In the genomic region with DNA sequence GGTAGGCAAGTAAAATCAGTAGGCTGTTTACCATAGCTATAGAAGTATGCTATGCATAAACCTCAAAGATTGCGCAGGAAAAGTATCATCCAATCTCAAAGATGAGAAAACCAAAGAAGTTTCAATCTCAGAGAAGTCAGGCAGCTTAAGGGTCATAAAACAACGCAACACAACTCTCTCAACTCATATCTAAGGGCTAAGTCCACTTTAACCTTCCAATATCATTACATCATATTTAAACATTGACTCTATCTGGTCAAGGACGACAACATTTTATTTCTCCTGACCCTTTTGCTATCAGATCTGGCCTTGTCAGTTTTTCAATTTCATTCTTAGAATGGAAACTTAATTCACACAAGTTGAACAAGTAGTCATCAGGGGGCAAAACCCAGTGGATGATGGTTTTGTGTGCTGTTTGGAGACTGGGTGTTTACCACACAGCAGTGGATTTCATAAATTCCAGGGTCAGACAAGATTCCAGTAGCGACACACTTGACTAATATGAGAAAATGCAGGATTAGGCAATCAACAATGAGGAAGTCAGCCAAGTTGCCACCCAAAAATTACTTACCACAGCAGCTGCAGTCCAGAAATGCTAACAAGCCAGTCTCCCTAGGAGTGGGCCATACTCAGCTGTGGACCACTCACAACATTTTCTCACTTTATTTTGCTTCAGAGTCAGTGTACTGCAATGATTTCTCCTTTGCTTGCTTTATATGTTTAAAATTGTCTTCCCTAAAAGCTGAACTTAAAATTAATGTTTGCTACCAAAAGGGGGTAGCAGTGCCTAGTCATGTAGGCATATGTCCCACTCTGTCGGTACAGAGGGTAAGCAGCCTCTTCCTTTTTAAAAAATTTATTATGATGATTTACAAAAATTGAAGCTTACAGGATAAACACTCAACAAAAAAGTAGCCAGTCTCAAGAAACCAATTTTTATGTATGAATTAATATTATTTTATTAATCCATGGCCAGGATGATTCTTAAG, we compare ENCODE assay signal across 8 cellular contexts.
DNase-seq lines count a peak whose midpoint lies in the region; ATAC-seq, FAIRE-seq and TF ChIP-seq lines count a peak whose summit lies in the region.
"Not testable (repeated sequence)": the region's sequence is repeated elsewhere in the genome, so short reads cannot be mapped to it uniquely, and the experiment has no call there.

No MANE protein-coding gene starts in this region.

- H3K4me3 ChIP-seq in RWPE2 (ENCODE audit: severe bottlenecking); heart right ventricle; lower lobe of right lung; pancreas; upper lobe of left lung: not testable (repeated sequence)

- not testable (repeated sequence) for TF ChIP-seq CTCF in RWPE2 (IDR thresholded peaks at IDR 0.05; ENCODE audit: poor library complexity, severe bottlenecking); heart right ventricle (IDR thresholded peaks at IDR 0.05); lower lobe of right lung (IDR thresholded peaks at IDR 0.05); pancreas (IDR thresholded peaks at IDR 0.05); upper lobe of left lung (IDR thresholded peaks at IDR 0.05)

- not testable (repeated sequence) for DNase-seq in H54 (ENCODE audit: insufficient read length, low spot score); RWPE2 (ENCODE audit: low spot score); heart right ventricle; left colon; lower lobe of right lung; pancreas; upper lobe of left lung

- FAIRE-seq in H54 (lab: Jason Lieb, UNC): peak; percentile 85
- FAIRE-seq in pancreas (lab: Jason Lieb, UNC): not testable (repeated sequence)

- H3K27me3 ChIP-seq in RWPE2 (ENCODE audit: insufficient read depth, poor library complexity, severe bottlenecking); heart right ventricle; lower lobe of right lung (ENCODE audit: low read depth); pancreas; upper lobe of left lung: not testable (repeated sequence)

- TF ChIP-seq POLR2A in H54 (IDR thresholded peaks at IDR 0.05; ENCODE audit: low read depth, low read length); upper lobe of left lung (IDR thresholded peaks at IDR 0.05): not testable (repeated sequence)

- TF ChIP-seq EP300 in upper lobe of left lung (IDR thresholded peaks at IDR 0.05): not testable (repeated sequence)

- no CpG with 5 or more reads among the region's 5 CpGs for WGBS in heart right ventricle, 2 donors
- WGBS in pancreas, 2 donors: no CpG with 5 or more reads among the region's 5 CpGs
- WGBS in upper lobe of left lung, 2 donors: no CpG with 5 or more reads among the region's 5 CpGs

- intact Hi-C loops in heart right ventricle (cut with DNase I); left colon (cut with DNase I, micrococcal nuclease); lower lobe of right lung (cut with DNase I); pancreas (cut with DNase I): not testable (repeated sequence)

- H3K36me3 ChIP-seq in RWPE2 (ENCODE audit: low read depth); heart right ventricle; lower lobe of right lung; pancreas; upper lobe of left lung: not testable (repeated sequence)

- not testable (repeated sequence) for H3K27ac ChIP-seq in RWPE2 (ENCODE audit: poor library complexity, severe bottlenecking); heart right ventricle; lower lobe of right lung; pancreas; upper lobe of left lung

- H3K9me3 ChIP-seq in RWPE2 (ENCODE audit: severe bottlenecking); heart right ventricle; lower lobe of right lung; pancreas; upper lobe of left lung: not testable (repeated sequence)

- not testable (repeated sequence) for H3K4me1 ChIP-seq in RWPE2 (ENCODE audit: insufficient read depth, poor library complexity, severe bottlenecking); heart right ventricle; lower lobe of right lung; pancreas; upper lobe of left lung

- ATAC-seq in RWPE2 (ENCODE audit: low read depth) (peak; percentile 81), esophagus mucosa (peak; percentile 61), heart right ventricle (peak in 6 of 8 donors; percentile 26 to 64 (median 44)), left colon (peak; percentile 97), lower lobe of right lung (peak; percentile 78 to 86), pancreas (peak; percentile 77 to 81 (median 80)), upper lobe of left lung (ENCODE audit: low FRiP score in 2 of 2) (peak; percentile 51 to 91)

Comparison
In these comparisons a context has a peak if more than half of its experiments do, and no peak if none do; other contexts are left out.
1. ATAC-seq: peak in every context shown above with its lines; median percentile 97 in left colon; 82 in lower lobe of right lung; 81 in RWPE2; 80 in pancreas; 71 in upper lobe of left lung; 61 in esophagus mucosa; 44 in heart right ventricle.